Comparison of ENCODE assay signal across 8 cellular contexts in genomic region chr21:22791986-22792560, GRCh38.
DNase-seq lines count a peak whose midpoint lies in the region; ATAC-seq and TF ChIP-seq lines count a peak whose summit lies in the region.

No MANE protein-coding gene starts in this region.

- TF ChIP-seq POLR2A in lower leg skin (IDR thresholded peaks at IDR 0.05): no peak

- no peak overlapping the region for H3K4ac ChIP-seq in mesendoderm (ENCODE audit: low read depth, low read length)

- H3K36me3 ChIP-seq in NT2/D1 (ENCODE audit: insufficient read depth, insufficient read length, low read length) (no peaks in the 10 kb centered on the region), mesendoderm (ENCODE audit: control insufficient read depth, insufficient read depth, low read length) (no peaks in the 10 kb centered on the region)

- H3K4me3 ChIP-seq in NT2/D1 (ENCODE audit: insufficient read length, low read depth) (no peak overlapping the region), mesendoderm (ENCODE audit: low read length) (no peak overlapping the region), lower leg skin (ENCODE audit: low read depth, poor library complexity, severe bottlenecking) (no peak overlapping the region)

- no peak overlapping the region for H3K23ac ChIP-seq in mesendoderm (ENCODE audit: low read length)

- POLR2A ChIA-PET in activated CD4-positive, alpha-beta T cell treated with anti-CD3 and anti-CD28 coated beads for 36 hours (lab: Charles Lee): no interaction called here

- no peaks in the 10 kb centered on the region for H3K9me3 Mint-ChIP-seq in activated CD4-positive, alpha-beta T cell treated with anti-CD3 and anti-CD28 coated beads for 36 hours (ENCODE audit: low read depth)
- no peaks in the 10 kb centered on the region for H3K9me3 Mint-ChIP-seq in activated T-helper 1 cell treated with anti-CD3 and anti-CD28 coated beads, Interleukin-12 subunit alpha, Interleukin-12 subunit beta, Interleukin-2, Interleukin-4 antibody, amounts not matched to agents 30 ng/mL and 10 ng/mL and 1 ng/mL, durations not matched to agents 14 hours and 24 hours and 36 hours

- no peak overlapping the region for H3K4me2 ChIP-seq in mesendoderm (ENCODE audit: low read length)

- no peak overlapping the region for H3K27ac ChIP-seq in mesendoderm (ENCODE audit: low read depth, low read length)

- H2BK15ac ChIP-seq in mesendoderm (replicated peaks; ENCODE audit: low read depth): no peak overlapping the region

- no peak overlapping the region for H3K4me3 Mint-ChIP-seq in activated CD4-positive, alpha-beta T cell treated with anti-CD3 and anti-CD28 coated beads for 36 hours
- no peak overlapping the region for H3K4me3 Mint-ChIP-seq in activated T-helper 1 cell treated with anti-CD3 and anti-CD28 coated beads, Interleukin-12 subunit alpha, Interleukin-12 subunit beta, Interleukin-2, Interleukin-4 antibody, amounts not matched to agents 30 ng/mL and 10 ng/mL and 1 ng/mL, durations not matched to agents 14 hours and 24 hours and 36 hours

- intact Hi-C loops in activated CD4-positive, alpha-beta T cell treated with anti-CD3 and anti-CD28 coated beads for 36 hours (cut with DNase I, micrococcal nuclease): loop anchor here (1.0 to 10.0 kb wide), 4 partner anchors 867 to 1793 kb away; partner anchors contain the start of gene NCAM2 (in 1 of the 2)
- intact Hi-C loops in activated T-helper 1 cell treated with anti-CD3 and anti-CD28 coated beads, Interleukin-12 subunit alpha, Interleukin-12 subunit beta, Interleukin-2, Interleukin-4 antibody, amounts not matched to agents 30 ng/mL and 10 ng/mL and 1 ng/mL, durations not matched to agents 14 hours and 24 hours and 36 hours (cut with micrococcal nuclease): loop anchor here (2.0 kb wide), 1 partner anchor 1627 kb away; no protein-coding TSS in a partner anchor
- intact Hi-C loops in lower leg skin (cut with DNase I; ENCODE audit: low total_unique reads): no loop called here

- H2BK120ac ChIP-seq in mesendoderm (ENCODE audit: low read depth, low read length): no peak overlapping the region

- TF ChIP-seq CTCF in lower leg skin (IDR thresholded peaks at IDR 0.05): no peak

- DNase-seq in activated CD4-positive, alpha-beta T cell treated with anti-CD3 and anti-CD28 coated beads for 36 hours: peak; percentile 30
- DNase-seq in activated CD4-positive, alpha-beta T cell treated with anti-CD3 and anti-CD28 coated beads, Interleukin-2, amount 50 U/mL, for 4 hours: no peak
- DNase-seq in HuH-7 (ENCODE audit: low spot score) (peak; percentile 15), NT2/D1 (ENCODE audit: low read depth, low spot score) (peak; percentile 54), cerebellum (ENCODE audit: low spot score) (peak; percentile 17), mesendoderm (peak; percentile 46), lower leg skin (ENCODE audit: low spot score in 2 of 2) (no peak)
- DNase-seq in activated T-helper 1 cell treated with anti-CD3 and anti-CD28 coated beads, Interleukin-12 subunit alpha, Interleukin-12 subunit beta, Interleukin-2, Interleukin-4 antibody, amounts not matched to agents 30 ng/mL and 10 ng/mL and 1 ng/mL, durations not matched to agents 14 hours and 24 hours and 36 hours (ENCODE audit: low spot score): no peak

- H3K27me3 ChIP-seq in NT2/D1 (ENCODE audit: insufficient read depth, insufficient read length): no peaks in the 10 kb centered on the region
- no peaks in the 10 kb centered on the region for H3K27me3 ChIP-seq in mesendoderm (ENCODE audit: insufficient read depth, low read length, poor library complexity)

- no peaks in the 10 kb centered on the region for H3K9me3 ChIP-seq in NT2/D1 (ENCODE audit: insufficient read depth, low read length)

- CTCF ChIA-PET in activated CD4-positive, alpha-beta T cell treated with anti-CD3 and anti-CD28 coated beads for 36 hours (lab: Charles Lee): interaction anchor here (0.6 to 1.5 kb wide), 8 partner anchors 9 to 1794 kb away, joined by 3 to 7 read pairs (median 3); partner anchors contain the start of gene NCAM2

- H2BK5ac ChIP-seq in mesendoderm (ENCODE audit: low read length): no peak overlapping the region

- no peaks in the 10 kb centered on the region for H3K79me1 ChIP-seq in mesendoderm (ENCODE audit: low read length)

- no peak overlapping the region for H4K5ac ChIP-seq in mesendoderm (ENCODE audit: low read length)

- no peaks in the 10 kb centered on the region for H3K27me3 Mint-ChIP-seq in activated CD4-positive, alpha-beta T cell treated with anti-CD3 and anti-CD28 coated beads for 36 hours
- peaks cover 1% of the 10 kb centered on the region for H3K27me3 Mint-ChIP-seq in activated T-helper 1 cell treated with anti-CD3 and anti-CD28 coated beads, Interleukin-12 subunit alpha, Interleukin-12 subunit beta, Interleukin-2, Interleukin-4 antibody, amounts not matched to agents 30 ng/mL and 10 ng/mL and 1 ng/mL, durations not matched to agents 14 hours and 24 hours and 36 hours (ENCODE audit: insufficient read depth)

- no peak overlapping the region for H3K18ac ChIP-seq in mesendoderm (ENCODE audit: low read length)

- H4K8ac ChIP-seq in mesendoderm (ENCODE audit: low read depth, low read length): no peak overlapping the region

- no peak overlapping the region for H3K56ac ChIP-seq in mesendoderm (ENCODE audit: low read length)

- H3K4me1 ChIP-seq in NT2/D1 (ENCODE audit: insufficient read depth, insufficient read length) (no peaks in the 10 kb centered on the region), mesendoderm (ENCODE audit: control insufficient read depth, low read depth, low read length) (no peaks in the 10 kb centered on the region)

- no peaks in the 10 kb centered on the region for H3K4me1 Mint-ChIP-seq in activated CD4-positive, alpha-beta T cell treated with anti-CD3 and anti-CD28 coated beads for 36 hours
- no peaks in the 10 kb centered on the region for H3K4me1 Mint-ChIP-seq in activated T-helper 1 cell treated with anti-CD3 and anti-CD28 coated beads, Interleukin-12 subunit alpha, Interleukin-12 subunit beta, Interleukin-2, Interleukin-4 antibody, amounts not matched to agents 30 ng/mL and 10 ng/mL and 1 ng/mL, durations not matched to agents 14 hours and 24 hours and 36 hours (ENCODE audit: low read depth)

- H2AK5ac ChIP-seq in mesendoderm (ENCODE audit: low read length): no peak overlapping the region

- no peaks in the 10 kb centered on the region for H3K79me2 ChIP-seq in mesendoderm (ENCODE audit: control insufficient read depth, insufficient read depth, low read length)

- H3K9ac ChIP-seq in NT2/D1 (ENCODE audit: insufficient read length, low read depth) (no peak overlapping the region), mesendoderm (ENCODE audit: low read length) (no peak overlapping the region)

- H3K27ac Mint-ChIP-seq in activated CD4-positive, alpha-beta T cell treated with anti-CD3 and anti-CD28 coated beads for 36 hours: no peak overlapping the region
- no peak overlapping the region for H3K27ac Mint-ChIP-seq in activated T-helper 1 cell treated with anti-CD3 and anti-CD28 coated beads, Interleukin-12 subunit alpha, Interleukin-12 subunit beta, Interleukin-2, Interleukin-4 antibody, amounts not matched to agents 30 ng/mL and 10 ng/mL and 1 ng/mL, durations not matched to agents 14 hours and 24 hours and 36 hours

- 100% methylated on average over 1 of the region's 3 CpGs for WGBS in mesendoderm (ENCODE audit: extremely low coverage, insufficient coverage, low lambda C conversion rate)
- 0 to 1% methylated on average over 3 of the region's 3 CpGs for WGBS in lower leg skin, 2 donors

- no peak for ATAC-seq in activated CD4-positive, alpha-beta T cell treated with anti-CD3 and anti-CD28 coated beads for 36 hours

- no peaks in the 10 kb centered on the region for H3K36me3 Mint-ChIP-seq in activated CD4-positive, alpha-beta T cell treated with anti-CD3 and anti-CD28 coated beads for 36 hours (ENCODE audit: low read depth)
- no peaks in the 10 kb centered on the region for H3K36me3 Mint-ChIP-seq in activated T-helper 1 cell treated with anti-CD3 and anti-CD28 coated beads, Interleukin-12 subunit alpha, Interleukin-12 subunit beta, Interleukin-2, Interleukin-4 antibody, amounts not matched to agents 30 ng/mL and 10 ng/mL and 1 ng/mL, durations not matched to agents 14 hours and 24 hours and 36 hours (ENCODE audit: low read depth)

Comparison
In these comparisons a context has a peak if more than half of its experiments do, and no peak if none do; other contexts are left out.
1. DNase-seq: peak in activated CD4-positive, alpha-beta T cell treated with anti-CD3 and anti-CD28 coated beads for 36 hours (single experiment), HuH-7 (single experiment), NT2/D1 (single experiment), cerebellum (single experiment) and mesendoderm (single experiment); none in activated CD4-positive, alpha-beta T cell treated with anti-CD3 and anti-CD28 coated beads, Interleukin-2, amount 50 U/mL, for 4 hours (0 of 2), activated T-helper 1 cell treated with anti-CD3 and anti-CD28 coated beads, Interleukin-12 subunit alpha, Interleukin-12 subunit beta, Interleukin-2, Interleukin-4 antibody, amounts not matched to agents 30 ng/mL and 10 ng/mL and 1 ng/mL, durations not matched to agents 14 hours and 24 hours and 36 hours (single experiment) and lower leg skin (0 of 2).